ENCODE assay signal across 20 cellular contexts in the genomic region with DNA sequence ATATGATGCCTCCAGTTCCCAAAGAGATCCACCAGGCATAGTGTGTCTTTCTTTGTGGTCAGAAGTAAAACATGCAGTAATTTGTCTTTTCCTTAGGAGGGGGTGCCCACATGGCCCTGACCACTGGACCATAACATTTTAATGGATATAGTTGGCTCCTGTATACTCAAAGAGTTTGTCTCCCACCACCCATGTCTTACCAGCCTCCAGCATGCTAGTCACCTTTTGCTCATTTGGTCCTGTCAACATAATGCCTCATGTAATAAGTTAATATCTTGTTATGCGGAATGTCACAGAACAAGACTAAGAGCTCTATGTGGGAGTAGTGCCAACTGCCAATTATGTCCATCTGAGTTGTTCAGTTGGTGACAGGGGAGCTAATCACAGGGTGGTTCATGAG.
"Had no signal": no experiment of that assay in that cellular context is flagged by ENCODE, and none has a peak within 500 bp of the region (broad histone marks: within the 10 kb centered on the region; RNA-seq: fewer than 3 reads in every experiment).

No MANE protein-coding gene starts in this region.

- H3K9me3 ChIP-seq: MG63, SK-N-SH had no signal

- DNase-seq: IMR-90, Karpas-422, KG1, MG63, NCI-H1092, NCI-H1105 treated with DMSO at 0.1 percent for 48 hours, NCI-H1417 treated with DMSO at 0.1 percent for 48 hours, NCI-H146, NCI-H187 treated with DMSO at 0.1 percent for 48 hours, NCI-H2029 treated with DMSO at 0.1 percent for 48 hours, NCI-H2171 treated with DMSO at 0.1 percent for 48 hours, NCI-H226, NCI-H510A, NCI-H524 treated with DMSO at 0.1 percent for 48 hours, NCI-H82, SHP77, SK-N-SH, SW 1271, T-cell had no signal

- H3K4me3 ChIP-seq: MG63 had no signal

- H3K4me2 ChIP-seq: SK-N-SH had no signal

- H3K27ac ChIP-seq: RWPE1 had no signal

- H3K27me3 ChIP-seq: MG63 had no signal

- ATAC-seq: T-cell had no signal

- H3K36me3 ChIP-seq: MG63 had no signal

- H3K9ac ChIP-seq: SK-N-SH had no signal
